Comparison of ENCODE assay signal across 10 cellular contexts in genomic region chr6:32110632-32111031, GRCh38. TPM values are rescaled to one million over a fixed set of nuclear protein-coding genes. Genes with fewer than 3 reads are reported as not detected.
DNase-seq lines count a peak whose midpoint lies in the region; ATAC-seq and TF ChIP-seq lines count a peak whose summit lies in the region.
"Had no signal": no experiment of that assay in that cellular context is flagged by ENCODE, and none has a peak within 500 bp of the region (broad histone marks: within the 10 kb centered on the region; RNA-seq: fewer than 3 reads in every experiment).

No MANE protein-coding gene starts in this region.

- intact Hi-C loops in thyroid gland (cut with DNase I), result loop anchor here (10.0 kb wide), 1 partner anchor 66 kb away; no protein-coding TSS in a partner anchor

- H3K27ac ChIP-seq in gastroesophageal sphincter (peak overlapping the region; percentile 26 to 86 (median 81)), thyroid gland (peak overlapping the region in 2 of 3 donors; percentile 66 to 75)
- H3K27ac ChIP-seq: HL-60 had no signal

- TF ChIP-seq POLR2A in gastroesophageal sphincter (IDR thresholded peaks at IDR 0.05) (peak in 1 of 2 donors; percentile 14), thyroid gland (IDR thresholded peaks at IDR 0.05) (no peak)

- no peaks in the 10 kb centered on the region for H3K9me3 ChIP-seq in gastroesophageal sphincter
- no peaks in the 10 kb centered on the region for H3K9me3 ChIP-seq in thyroid gland

- TF ChIP-seq EP300 in gastroesophageal sphincter (IDR thresholded peaks at IDR 0.05), result no peak

- H3K27me3 ChIP-seq in gastroesophageal sphincter, result no peaks in the 10 kb centered on the region
- H3K27me3 ChIP-seq in thyroid gland, result no peaks in the 10 kb centered on the region

- WGBS in gastroesophageal sphincter (ENCODE audit: low coverage in 1 of 2), 2 donors, result 80% methylated on average over 2 of the region's 7 CpGs; no CpG with 5 or more reads in 1 of the 2 donors
- WGBS in thyroid gland, 2 donors, result 49 to 61% methylated on average over 3 to 5 of the region's 7 CpGs

- H3K4me3 ChIP-seq in gastroesophageal sphincter (peak overlapping the region in 1 of 2 donors; percentile 4), thyroid gland (replicated peaks in 1 of 3) (no peak overlapping the region)

- no peak for DNase-seq in thyroid gland
- no peak for DNase-seq in activated naive CD4-positive, alpha-beta T cell treated with Interleukin-2 at 50 U/mL for 16 hours
- DNase-seq: activated gamma-delta T cell, DMS79 treated with DMSO at 0.1 percent for 48 hours, endodermal cell, HCEC 1CT, NCI-H1436 had no signal

- TF ChIP-seq CTCF in gastroesophageal sphincter (IDR thresholded peaks at IDR 0.05) (no peak), thyroid gland (IDR thresholded peaks at IDR 0.05) (no peak)

- H3K4me1 ChIP-seq in gastroesophageal sphincter (peaks cover 5 to 96% (median 70%) of the 10 kb centered on the region in 3 donors), thyroid gland (peaks cover 16 to 78% of the 10 kb centered on the region in 2 donors)

- ATAC-seq in gastroesophageal sphincter (no peak), HG02852 (IDR thresholded peaks at IDR 0.05; ENCODE audit: unreplicated experiment) (no peak)

- H3K36me3 ChIP-seq in gastroesophageal sphincter (peaks cover 0 to 10% of the 10 kb centered on the region in 2 donors), thyroid gland (peaks cover 1 to 3% of the 10 kb centered on the region in 2 donors)

RNA-seq across cellular contexts. Expression of gene TNXB, which starts 1.5 kb away (rescaled TPM):
- total RNA-seq in gastroesophageal sphincter (100 to 1,000 TPM; 148 to 394 (median 190) TPM), thyroid gland (100 to 1,000 TPM in 2 of 4 donors, 10 to 100 TPM in 2; 42.2 to 112 (median 80.9) TPM)

RNA-seq across cellular contexts. Expression of gene ATF6B, which starts 17.4 kb away (rescaled TPM):
- total RNA-seq in gastroesophageal sphincter (10 to 100 TPM; 13.3 to 26.9 (median 25.2) TPM), thyroid gland (10 to 100 TPM; 41.5 to 63.5 (median 57.3) TPM)

RNA-seq across cellular contexts. Expression of gene FKBPL, which starts 19.5 kb away (rescaled TPM):
- total RNA-seq in gastroesophageal sphincter (1 to 10 TPM; 2.3 to 4.2 (median 3.7) TPM), thyroid gland (10 to 100 TPM in 1 of 4 donors, 1 to 10 TPM in 3; 3.6 to 11.8 (median 6.8) TPM)

RNA-seq across cellular contexts. Expression of gene PRRT1, which starts 41.1 kb away (rescaled TPM):
- total RNA-seq in gastroesophageal sphincter, result 1 to 10 TPM; 1.2 to 4.8 (median 3.1) TPM
- under 1 TPM in 3 of 4 donors, not detected in 1; 0.49 to 0.81 (median 0.67) TPM for total RNA-seq in thyroid gland

RNA-seq across cellular contexts. Expression of gene PPT2, which starts 43.3 kb away (rescaled TPM):
- total RNA-seq in gastroesophageal sphincter (100 to 1,000 TPM in 1 of 4 donors, 10 to 100 TPM in 3; 16.0 to 120 (median 25.5) TPM), thyroid gland (10 to 100 TPM; 13.0 to 26.1 (median 24.1) TPM)
